9 cellular contexts compared by ENCODE assay signal in genomic region chr12:110677206-110677911, GRCh38. TPM values are rescaled to one million over a fixed set of nuclear protein-coding genes. Genes with fewer than 3 reads are reported as not detected.
DNase-seq lines count a peak whose midpoint lies in the region; ATAC-seq and TF ChIP-seq lines count a peak whose summit lies in the region.
"Had no signal": no experiment of that assay in that cellular context is flagged by ENCODE, and none has a peak within 500 bp of the region (broad histone marks: within the 10 kb centered on the region; RNA-seq: fewer than 3 reads in every experiment).

No MANE protein-coding gene starts in this region.

- no peak overlapping the region for H3K4me3 Mint-ChIP-seq in WTC11
- H3K4me3 Mint-ChIP-seq: activated T-cell treated with anti-CD3 and anti-CD28 coated beads, Interleukin-2, amount 50 U/mL, for 4 hours had no signal

- H3K9me3 ChIP-seq in gastrocnemius medialis (no peaks in the 10 kb centered on the region), BE2C (no peaks in the 10 kb centered on the region)

- H3K4me1 ChIP-seq in gastrocnemius medialis = peaks cover 0 to 11% of the 10 kb centered on the region in 2 donors
- no peaks in the 10 kb centered on the region for H3K4me1 ChIP-seq in BE2C

- H3K9me3 Mint-ChIP-seq in WTC11 = peaks cover 5% of the 10 kb centered on the region

- POLR2A ChIA-PET in WTC11 (lab: Charles Lee) = no interaction called here

- CTCF ChIA-PET in WTC11 (lab: Charles Lee) = no interaction called here

- peaks cover 3% of the 10 kb centered on the region for H3K36me3 Mint-ChIP-seq in WTC11

- no peaks in the 10 kb centered on the region for H3K27me3 ChIP-seq in gastrocnemius medialis
- no peaks in the 10 kb centered on the region for H3K27me3 ChIP-seq in BE2C

- H3K27ac ChIP-seq in gastrocnemius medialis = peak overlapping the region; percentile 36 to 61 (median 50)

- no peak for TF ChIP-seq CTCF in WTC11 (IDR thresholded peaks at IDR 0.05)
- TF ChIP-seq CTCF in gastrocnemius medialis (IDR thresholded peaks at IDR 0.05 in 4 of 5, conservative IDR thresholded peaks at IDR 0.05 in 1 of 5) = no peak
- TF ChIP-seq CTCF in BE2C (IDR thresholded peaks at IDR 0.05; ENCODE audit: low read depth, low read length) = no peak

- DNase-seq in Ammon's horn (ENCODE audit: low spot score) (peak; percentile 66), WTC11 (ENCODE audit: low spot score) (no peak), gastrocnemius medialis (peak in 1 of 2 donors; percentile 18), HUDEP-2 (lab: John Stamatoyannopoulos, UW; ENCODE audit: unreplicated experiment in 76 of 76) (no peak), BE2C (no peak)
- DNase-seq in activated CD4-positive, alpha-beta T cell treated with anti-CD3 and anti-CD28 coated beads for 4 hours = no peak
- DNase-seq: activated T-cell treated with anti-CD3 and anti-CD28 coated beads, Interleukin-2, amount 50 U/mL, for 4 hours had no signal

- no peaks in the 10 kb centered on the region for H3K36me3 ChIP-seq in gastrocnemius medialis
- H3K36me3 ChIP-seq in BE2C = no peaks in the 10 kb centered on the region

- intact Hi-C loops in gastrocnemius medialis (cut with DNase I; ENCODE audit: low total_unique reads) = no loop called here

- in situ Hi-C loops in gastrocnemius medialis (cut with MboI; ENCODE audit: low sequenced_read_pairs in 4 of 4) = no loop called here

- peaks cover 3% of the 10 kb centered on the region for H3K4me1 Mint-ChIP-seq in WTC11

- no peak overlapping the region for H3K27ac Mint-ChIP-seq in WTC11

- H3K27me3 Mint-ChIP-seq in WTC11 (ENCODE audit: low read depth) = no peaks in the 10 kb centered on the region

- no peak for TF ChIP-seq POLR2A in gastrocnemius medialis (IDR thresholded peaks at IDR 0.05)

- ATAC-seq in GM19043 (IDR thresholded peaks at IDR 0.05; ENCODE audit: low read depth, unreplicated experiment) = peak; percentile 86
- ATAC-seq in HG03108 (IDR thresholded peaks at IDR 0.05; ENCODE audit: unreplicated experiment) = peak; percentile 79
- ATAC-seq in WTC11 = no peak
- peak; percentile 36 to 63 for ATAC-seq in gastrocnemius medialis

- H3K4me3 ChIP-seq in gastrocnemius medialis (no peak overlapping the region), BE2C (ENCODE audit: low read depth, low read length) (no peak overlapping the region)

TF ChIP-seq in WTC11, 78 proteins besides CTCF, POLR2A, EP300 and RAD21:
- TF ChIP-seq ZNF423 (CRISPR knock-in tag; IDR thresholded peaks at IDR 0.05) (peak; percentile 35), ATF6 (CRISPR knock-in tag; IDR thresholded peaks at IDR 0.05) (no peak), NFATC4 (CRISPR knock-in tag; IDR thresholded peaks at IDR 0.05) (no peak), OVOL2 (CRISPR knock-in tag; IDR thresholded peaks at IDR 0.05; ENCODE audit: borderline replicate concordance) (no peak)

RNA-seq across cellular contexts. Expression of gene HVCN1, which starts 11.6 kb away (rescaled TPM):
- total RNA-seq in WTC11 (2021) (5.7 to 8.4 TPM (median 7.9 TPM) in 3 replicates), gastrocnemius medialis (1 to 10 TPM; 4.6 to 8.1 (median 5.8) TPM)
- polyA plus RNA-seq in BE2C (2012; ENCODE audit: insufficient read depth, insufficient read length, low read depth) = 3.6 TPM
